Comparison of ENCODE assay signal across 12 cellular contexts in genomic region chr4:111959202-111959601, GRCh38.
DNase-seq lines count a peak whose midpoint lies in the region; ATAC-seq, FAIRE-seq and TF ChIP-seq lines count a peak whose summit lies in the region.
"Had no signal": no experiment of that assay in that cellular context is flagged by ENCODE, and none has a peak within 500 bp of the region (broad histone marks: within the 10 kb centered on the region; RNA-seq: fewer than 3 reads in every experiment).

No MANE protein-coding gene starts in this region.

- CTCF ChIA-PET in activated CD8-positive, alpha-beta T cell treated with anti-CD3 and anti-CD28 coated beads, Interleukin-2, amount 10 ng/mL, durations not matched to agents 7 days and 5 days (lab: Charles Lee) = no interaction called here

- H3K4me1 ChIP-seq in adipocyte (ENCODE audit: control insufficient read depth, insufficient read depth, low read length) = peaks cover 16% of the 10 kb centered on the region
- H3K4me1 ChIP-seq: Peyer's patch, testis had no signal

- H3K27me3 Mint-ChIP-seq in stimulated activated memory B cell treated with anti-CD40 and anti-IgM and Interleukin-4, amounts not matched to agents 10 μg/mL and 1 μg/mL and 100 μg/mL, for 72 hours = no peaks in the 10 kb centered on the region
- no peaks in the 10 kb centered on the region for H3K27me3 Mint-ChIP-seq in activated CD8-positive, alpha-beta T cell treated with anti-CD3 and anti-CD28 coated beads, Interleukin-2, amount 10 ng/mL, durations not matched to agents 7 days and 5 days (ENCODE audit: low read depth)
- H3K27me3 Mint-ChIP-seq: IgD-negative memory B cell had no signal

- peak; percentile 21 for ATAC-seq in HG03558 (IDR thresholded peaks at IDR 0.05; ENCODE audit: extremely low read depth, unreplicated experiment)
- peak; percentile 50 for ATAC-seq in stimulated activated memory B cell treated with anti-CD40 and anti-IgM and Interleukin-4, amounts not matched to agents 10 μg/mL and 1 μg/mL and 100 μg/mL, for 72 hours
- no peak for ATAC-seq in activated CD8-positive, alpha-beta T cell treated with anti-CD3 and anti-CD28 coated beads, Interleukin-2, amount 10 ng/mL, durations not matched to agents 7 days and 5 days
- ATAC-seq in HG02884 (IDR thresholded peaks at IDR 0.05; ENCODE audit: unreplicated experiment) = no peak

- peak overlapping the region; percentile 3 for H3K4me3 ChIP-seq in adipocyte (ENCODE audit: low read length)
- H3K4me3 ChIP-seq: Peyer's patch, testis had no signal

- H3K9ac ChIP-seq in adipocyte (ENCODE audit: low read length) = no peak overlapping the region

- H3K4me3 Mint-ChIP-seq in stimulated activated memory B cell treated with anti-CD40 and anti-IgM and Interleukin-4, amounts not matched to agents 10 μg/mL and 1 μg/mL and 100 μg/mL, for 72 hours = no peak overlapping the region
- no peak overlapping the region for H3K4me3 Mint-ChIP-seq in activated CD8-positive, alpha-beta T cell treated with anti-CD3 and anti-CD28 coated beads, Interleukin-2, amount 10 ng/mL, durations not matched to agents 7 days and 5 days
- H3K4me3 Mint-ChIP-seq: IgD-negative memory B cell had no signal

- no peaks in the 10 kb centered on the region for H3K36me3 ChIP-seq in adipocyte (ENCODE audit: control insufficient read depth, insufficient read depth, low read length, severe bottlenecking)
- H3K36me3 ChIP-seq: Peyer's patch had no signal

- H3K36me3 Mint-ChIP-seq in stimulated activated memory B cell treated with anti-CD40 and anti-IgM and Interleukin-4, amounts not matched to agents 10 μg/mL and 1 μg/mL and 100 μg/mL, for 72 hours = no peaks in the 10 kb centered on the region
- no peaks in the 10 kb centered on the region for H3K36me3 Mint-ChIP-seq in activated CD8-positive, alpha-beta T cell treated with anti-CD3 and anti-CD28 coated beads, Interleukin-2, amount 10 ng/mL, durations not matched to agents 7 days and 5 days (ENCODE audit: low read depth)
- H3K36me3 Mint-ChIP-seq: IgD-negative memory B cell had no signal

- no peak overlapping the region for H3K27ac Mint-ChIP-seq in stimulated activated memory B cell treated with anti-CD40 and anti-IgM and Interleukin-4, amounts not matched to agents 10 μg/mL and 1 μg/mL and 100 μg/mL, for 72 hours
- H3K27ac Mint-ChIP-seq in activated CD8-positive, alpha-beta T cell treated with anti-CD3 and anti-CD28 coated beads, Interleukin-2, amount 10 ng/mL, durations not matched to agents 7 days and 5 days = no peak overlapping the region
- H3K27ac Mint-ChIP-seq: IgD-negative memory B cell had no signal

- no peak for FAIRE-seq in D721Med (lab: Jason Lieb, UNC)

- POLR2A ChIA-PET in activated CD8-positive, alpha-beta T cell treated with anti-CD3 and anti-CD28 coated beads, Interleukin-2, amount 10 ng/mL, durations not matched to agents 7 days and 5 days (lab: Charles Lee) = no interaction called here

- no peaks in the 10 kb centered on the region for H3K4me1 Mint-ChIP-seq in stimulated activated memory B cell treated with anti-CD40 and anti-IgM and Interleukin-4, amounts not matched to agents 10 μg/mL and 1 μg/mL and 100 μg/mL, for 72 hours
- H3K4me1 Mint-ChIP-seq in activated CD8-positive, alpha-beta T cell treated with anti-CD3 and anti-CD28 coated beads, Interleukin-2, amount 10 ng/mL, durations not matched to agents 7 days and 5 days (ENCODE audit: low read depth) = no peaks in the 10 kb centered on the region

- TF ChIP-seq CTCF in D721Med (IDR thresholded peaks at IDR 0.05; ENCODE audit: insufficient read depth, missing control alignments) = no peak

- no peaks in the 10 kb centered on the region for H3K9me3 ChIP-seq in adipocyte (ENCODE audit: control insufficient read depth, low read length)
- H3K9me3 ChIP-seq: Peyer's patch, testis had no signal

- DNase-seq in NOMO-1 treated with DMSO at 0.1 percent for 48 hours (lab: John Stamatoyannopoulos, UW; ENCODE audit: unreplicated experiment) = peak; percentile 41
- DNase-seq in NOMO-1 treated with dmso at 0.1 percent for 144 hours (lab: John Stamatoyannopoulos, UW; ENCODE audit: unreplicated experiment) = no peak
- DNase-seq in adipocyte (ENCODE audit: low read depth) = no peak
- DNase-seq in D721Med (ENCODE audit: insufficient read length, low spot score) = no peak
- DNase-seq in activated CD8-positive, alpha-beta T cell treated with anti-CD3 and anti-CD28 coated beads, Interleukin-2, amount 10 ng/mL, durations not matched to agents 7 days and 5 days = no peak
- DNase-seq: stimulated activated CD4-positive, alpha-beta T cell treated with anti-CD3 and anti-CD28 coated beads, Interleukin-12 subunit alpha, Interleukin-12 subunit beta, amount 100 ng/mL, for 4 hours; testis had no signal

- no peaks in the 10 kb centered on the region for H3K27me3 ChIP-seq in adipocyte (replicated peaks; ENCODE audit: control insufficient read depth, insufficient read depth, low read length)
- H3K27me3 ChIP-seq: Peyer's patch, testis had no signal

- H3K9me3 Mint-ChIP-seq in stimulated activated memory B cell treated with anti-CD40 and anti-IgM and Interleukin-4, amounts not matched to agents 10 μg/mL and 1 μg/mL and 100 μg/mL, for 72 hours = no peaks in the 10 kb centered on the region
- no peaks in the 10 kb centered on the region for H3K9me3 Mint-ChIP-seq in activated CD8-positive, alpha-beta T cell treated with anti-CD3 and anti-CD28 coated beads, Interleukin-2, amount 10 ng/mL, durations not matched to agents 7 days and 5 days (ENCODE audit: insufficient read depth)
- H3K9me3 Mint-ChIP-seq: IgD-negative memory B cell had no signal

Comparison
In these comparisons a context has a peak if more than half of its experiments do, and no peak if none do; other contexts are left out.
1. ATAC-seq: peak in HG03558 (single experiment) and stimulated activated memory B cell treated with anti-CD40 and anti-IgM and Interleukin-4, amounts not matched to agents 10 μg/mL and 1 μg/mL and 100 μg/mL, for 72 hours (single experiment); none in activated CD8-positive, alpha-beta T cell treated with anti-CD3 and anti-CD28 coated beads, Interleukin-2, amount 10 ng/mL, durations not matched to agents 7 days and 5 days (single experiment) and HG02884 (single experiment).